Comparison of ENCODE assay signal across 8 cellular contexts in genomic region chr7:82444220-82445049, GRCh38. TPM values are rescaled to one million over a fixed set of nuclear protein-coding genes. Genes with fewer than 3 reads are reported as not detected.
DNase-seq lines count a peak whose midpoint lies in the region; ATAC-seq, FAIRE-seq and TF ChIP-seq lines count a peak whose summit lies in the region.

No MANE protein-coding gene starts in this region.

- no peak for FAIRE-seq in keratinocyte (lab: Jason Lieb, UNC)

- H2AFZ ChIP-seq in keratinocyte (ENCODE audit: control insufficient read depth, low read length): peak overlapping the region; percentile 94

- H3K4me3 Mint-ChIP-seq in stimulated activated naive B cell treated with anti-CD40 and anti-IgM and Interleukin-4, amounts not matched to agents 10 μg/mL and 1 μg/mL and 100 μg/mL, for 72 hours: peak overlapping the region; percentile 62 to 66

- 27 to 47% (median 29%) methylated on average over 11 to 24 of the region's 24 CpGs for WGBS in adrenal gland, 4 donors

- ATAC-seq in stimulated activated naive B cell treated with anti-CD40 and anti-IgM and Interleukin-4, amounts not matched to agents 10 μg/mL and 1 μg/mL and 100 μg/mL, for 72 hours (replicated peaks): no peak
- no peak for ATAC-seq in GM18870 (IDR thresholded peaks at IDR 0.05; ENCODE audit: unreplicated experiment)
- no peak for ATAC-seq in GM19023 (IDR thresholded peaks at IDR 0.05; ENCODE audit: unreplicated experiment)

- no peaks in the 10 kb centered on the region for H3K9me3 ChIP-seq in adrenal gland (replicated peaks in 1 of 3)
- no peaks in the 10 kb centered on the region for H3K9me3 ChIP-seq in keratinocyte (ENCODE audit: control insufficient read depth, low read depth, low read length)

- in situ Hi-C loops in G401 (cut with HindIII; ENCODE audit: low sequenced_read_pairs): no loop called here

- H3K4me3 ChIP-seq in adrenal gland: peak overlapping the region in 3 of 4 donors; percentile 59 to 90 (median 60)
- peak overlapping the region; percentile 57 to 85 (median 73) for H3K4me3 ChIP-seq in keratinocyte (ENCODE audit: control insufficient read depth in 2 of 3, extremely low read depth in 1 of 3, insufficient read depth in 2 of 3, low read depth in 1 of 3, low read length in 3 of 3)

- peak overlapping the region; percentile 41 for H3K9ac ChIP-seq in keratinocyte (ENCODE audit: control insufficient read depth, extremely low read depth, insufficient read depth, low read length)

- TF ChIP-seq POLR2A in adrenal gland (IDR thresholded peaks at IDR 0.05): peak in 1 of 2 donors; percentile 43

- no peaks in the 10 kb centered on the region for H4K20me1 ChIP-seq in keratinocyte (ENCODE audit: control insufficient read depth, extremely low read depth, insufficient read depth, low read length)

- peaks cover 0 to 1% of the 10 kb centered on the region in 2 donors for H3K9me3 Mint-ChIP-seq in stimulated activated naive B cell treated with anti-CD40 and anti-IgM and Interleukin-4, amounts not matched to agents 10 μg/mL and 1 μg/mL and 100 μg/mL, for 72 hours

- no peaks in the 10 kb centered on the region for H3K9me1 ChIP-seq in keratinocyte (ENCODE audit: control insufficient read depth, extremely low read depth, insufficient read depth, low read length)

- intact Hi-C loops in adrenal gland (cut with DNase I): loop anchor here in 1 of 2 donors (5.0 kb wide), 1 partner anchor 212 kb away; no protein-coding TSS in a partner anchor

- peaks cover 2 to 10% of the 10 kb centered on the region in 2 donors for H3K4me1 Mint-ChIP-seq in stimulated activated naive B cell treated with anti-CD40 and anti-IgM and Interleukin-4, amounts not matched to agents 10 μg/mL and 1 μg/mL and 100 μg/mL, for 72 hours

- peak in 3 of 6 experiments; percentile 26 to 36 (median 28) for TF ChIP-seq CTCF in adrenal gland (IDR thresholded peaks at IDR 0.05)
- peak in 2 of 3 experiments; percentile 18 to 32 for TF ChIP-seq CTCF in keratinocyte (optimal IDR thresholded peaks at IDR 0.05 in 1 of 3, IDR thresholded peaks at IDR 0.05 in 1 of 3, conservative IDR thresholded peaks at IDR 0.05 in 1 of 3; ENCODE audit: extremely low read depth in 1 of 3, insufficient read depth in 2 of 3, low read length in 3 of 3)

- H3K36me3 ChIP-seq in adrenal gland (replicated peaks in 1 of 2) (no peaks in the 10 kb centered on the region), keratinocyte (ENCODE audit: control insufficient read depth in 2 of 2, extremely low read depth in 1 of 2, insufficient read depth in 2 of 2, low read length in 2 of 2) (no peaks in the 10 kb centered on the region)

- dilution Hi-C loops in keratinocyte (cut with MboI; ENCODE audit: extremely low pct_ligation_motif_present, low sequenced_read_pairs): no loop called here

- H3K27ac ChIP-seq in adrenal gland: peak overlapping the region in 4 of 5 donors; percentile 85 to 98 (median 89)
- no peak overlapping the region for H3K27ac ChIP-seq in keratinocyte (ENCODE audit: control insufficient read depth, insufficient read depth, low read length)

- no peaks in the 10 kb centered on the region for H3K79me2 ChIP-seq in keratinocyte (ENCODE audit: control insufficient read depth, insufficient read depth, low read length)

- no peak overlapping the region for H3K27ac Mint-ChIP-seq in stimulated activated naive B cell treated with anti-CD40 and anti-IgM and Interleukin-4, amounts not matched to agents 10 μg/mL and 1 μg/mL and 100 μg/mL, for 72 hours

- DNase-seq in G401 (ENCODE audit: low spot score) (peak; percentile 75), NCI-H146 treated with DMSO at 0.1 percent for 48 hours (lab: John Stamatoyannopoulos, UW; ENCODE audit: unreplicated experiment) (peak; percentile 81), adrenal gland (peak in 1 of 7 donors; percentile 24), keratinocyte (ENCODE audit: low read depth, low spot score) (no peak)
- no peak for DNase-seq in stimulated activated naive B cell treated with anti-CD40 and anti-IgM and Interleukin-4, amounts not matched to agents 10 μg/mL and 1 μg/mL and 100 μg/mL, for 72 hours
- DNase-seq in activated CD8-positive, alpha-beta memory T cell treated with anti-CD3 and anti-CD28 coated beads, Interleukin-2, amount 50 U/mL, for 4 hours: no peak

- H3K36me3 Mint-ChIP-seq in stimulated activated naive B cell treated with anti-CD40 and anti-IgM and Interleukin-4, amounts not matched to agents 10 μg/mL and 1 μg/mL and 100 μg/mL, for 72 hours: no peaks in the 10 kb centered on the region

- H3K27me3 ChIP-seq in adrenal gland (no peaks in the 10 kb centered on the region), keratinocyte (ENCODE audit: control insufficient read depth, extremely low read depth, insufficient read depth, low read length) (no peaks in the 10 kb centered on the region)

- H3K4me1 ChIP-seq in adrenal gland (replicated peaks in 1 of 2) (peaks cover 0 to 19% of the 10 kb centered on the region in 2 donors), keratinocyte (ENCODE audit: control insufficient read depth, extremely low read depth, insufficient read depth, low read length) (peaks cover 10% of the 10 kb centered on the region)

- H3K4me2 ChIP-seq in keratinocyte (ENCODE audit: control insufficient read depth, extremely low read depth, insufficient read depth, low read depth, low read length): peak overlapping the region; percentile 82

- peaks cover 26 to 36% of the 10 kb centered on the region in 2 donors for H3K27me3 Mint-ChIP-seq in stimulated activated naive B cell treated with anti-CD40 and anti-IgM and Interleukin-4, amounts not matched to agents 10 μg/mL and 1 μg/mL and 100 μg/mL, for 72 hours

RNA-seq across cellular contexts. Expression of gene CACNA2D1, which starts 0.9 kb away (rescaled TPM):
- 1.4 and 7.8 TPM in 2 replicates for total RNA-seq in G401 (2014; rRNA removed; shearing (Covaris generic))
- 10 to 100 TPM; 18.6 to 60.9 (median 41.2) TPM for total RNA-seq in adrenal gland
- polyA plus RNA-seq in adrenal gland (10 to 100 TPM; 10.5 to 28.9 (median 12.9) TPM), keratinocyte (1.3 to 2.0 TPM (median 1.8 TPM) in 3 replicates)
- 2.5 TPM for polyA plus RNA-seq in keratinocyte (2011; ENCODE audit: low read depth)
- 0.79 and 1.4 TPM in 2 replicates for polyA plus RNA-seq in keratinocyte (2011; cell fraction: cytosol; rRNA removed)
- 2.8 and 4.2 TPM in 2 replicates for polyA plus RNA-seq in keratinocyte (2011; cell fraction: nucleus; rRNA removed)
- polyA plus RNA-seq in keratinocyte (2012; ENCODE audit: low replicate concordance): 1.2 and 2.8 TPM in 2 replicates
- polyA minus RNA-seq in keratinocyte: 1.3 to 13.0 TPM (median 4.8 TPM) in 3 replicates
- 7.3 TPM for polyA minus RNA-seq in keratinocyte (2011; cell fraction: cytosol; rRNA and poly(A)+ RNA removed)
- 9.0 and 19.7 TPM in 2 replicates for polyA minus RNA-seq in keratinocyte (2011; cell fraction: nucleus; rRNA and poly(A)+ RNA removed)

Comparison
In these comparisons a context has a peak if more than half of its experiments do, and no peak if none do; other contexts are left out.
1. DNase-seq: peak in G401 (single experiment) and NCI-H146 treated with DMSO at 0.1 percent for 48 hours (single experiment); none in keratinocyte (single experiment), stimulated activated naive B cell treated with anti-CD40 and anti-IgM and Interleukin-4, amounts not matched to agents 10 μg/mL and 1 μg/mL and 100 μg/mL, for 72 hours (single experiment) and activated CD8-positive, alpha-beta memory T cell treated with anti-CD3 and anti-CD28 coated beads, Interleukin-2, amount 50 U/mL, for 4 hours (single experiment).